Comparison of ENCODE assay signal across 13 cellular contexts in genomic region chr1:211975152-211975941, GRCh38.
DNase-seq lines count a peak whose midpoint lies in the region; ATAC-seq and TF ChIP-seq lines count a peak whose summit lies in the region.
"Had no signal": no experiment of that assay in that cellular context is flagged by ENCODE, and none has a peak within 500 bp of the region (broad histone marks: within the 10 kb centered on the region; RNA-seq: fewer than 3 reads in every experiment).

No MANE protein-coding gene starts in this region.

- no peaks in the 10 kb centered on the region for H3K27me3 Mint-ChIP-seq in mesothelial cell of epicardium (ENCODE audit: low read depth)
- H3K27me3 Mint-ChIP-seq: stimulated activated memory B cell treated with anti-CD40 and anti-IgM and Interleukin-4, amounts not matched to agents 10 μg/mL and 1 μg/mL and 100 μg/mL, for 72 hours had no signal

- peaks cover 0 to 17% (median 0%) of the 10 kb centered on the region in 12 donors for H3K4me1 ChIP-seq in heart left ventricle
- H3K4me1 ChIP-seq in upper lobe of right lung, result peaks cover 7% of the 10 kb centered on the region

- TF ChIP-seq CTCF in heart left ventricle (IDR thresholded peaks at IDR 0.05) (no peak), mesothelial cell of epicardium (IDR thresholded peaks at IDR 0.05; ENCODE audit: unreplicated experiment) (no peak), upper lobe of right lung (IDR thresholded peaks at IDR 0.05) (no peak)

- H3K36me3 Mint-ChIP-seq in mesothelial cell of epicardium, result peaks cover 17% of the 10 kb centered on the region

- no peaks in the 10 kb centered on the region for H3K4me1 Mint-ChIP-seq in mesothelial cell of epicardium

- H3K9me3 ChIP-seq in heart left ventricle (no peaks in the 10 kb centered on the region), upper lobe of right lung (no peaks in the 10 kb centered on the region)

- H3K27me3 ChIP-seq in heart left ventricle (no peaks in the 10 kb centered on the region), upper lobe of right lung (no peaks in the 10 kb centered on the region)

- no peak for TF ChIP-seq POLR2A in heart left ventricle (IDR thresholded peaks at IDR 0.05)

- peak overlapping the region; percentile 1 for H3K27ac Mint-ChIP-seq in mesothelial cell of epicardium
- H3K27ac Mint-ChIP-seq: stimulated activated memory B cell treated with anti-CD40 and anti-IgM and Interleukin-4, amounts not matched to agents 10 μg/mL and 1 μg/mL and 100 μg/mL, for 72 hours had no signal

- intact Hi-C loops in Right ventricle myocardium superior (cut with DNase I) (no loop called here), heart left ventricle (cut with DNase I) (no loop called here), upper lobe of right lung (cut with DNase I) (no loop called here)

- H3K9me3 Mint-ChIP-seq in mesothelial cell of epicardium, result no peaks in the 10 kb centered on the region
- H3K9me3 Mint-ChIP-seq: stimulated activated memory B cell treated with anti-CD40 and anti-IgM and Interleukin-4, amounts not matched to agents 10 μg/mL and 1 μg/mL and 100 μg/mL, for 72 hours had no signal

- no peak overlapping the region for H3K4me3 ChIP-seq in heart left ventricle
- no peak overlapping the region for H3K4me3 ChIP-seq in upper lobe of right lung

- DNase-seq in Right ventricle myocardium superior (no peak), heart left ventricle (no peak), dedifferentiated amniotic fluid mesenchymal stem cell (ENCODE audit: extremely low spot score) (peak; percentile 22), mesothelial cell of epicardium (ENCODE audit: low spot score in 2 of 2, unreplicated experiment in 2 of 2) (no peak), upper lobe of right lung (no peak), NCI-H1694 (lab: John Stamatoyannopoulos, UW) (no peak), AG08395 (ENCODE audit: low spot score) (no peak)
- DNase-seq: activated CD4-positive, alpha-beta T cell treated with anti-CD3 and anti-CD28 coated beads for 1 hour; amniotic stem cell; DMS 273 treated with DMSO at 0.1 percent for 48 hours; NCI-H748 treated with DMSO at 0.1 percent for 48 hours had no signal

- H3K4me3 Mint-ChIP-seq in mesothelial cell of epicardium, result no peak overlapping the region
- H3K4me3 Mint-ChIP-seq: stimulated activated memory B cell treated with anti-CD40 and anti-IgM and Interleukin-4, amounts not matched to agents 10 μg/mL and 1 μg/mL and 100 μg/mL, for 72 hours had no signal

- H3K27ac ChIP-seq in heart left ventricle (peak overlapping the region in 5 of 12 donors; percentile 0 to 63 (median 41)), upper lobe of right lung (peak overlapping the region; percentile 37)

- 66 to 84% (median 74%) methylated on average over 3 of the region's 3 CpGs for WGBS in heart left ventricle, 4 donors

- peak; percentile 56 for ATAC-seq in Right ventricle myocardium superior (ENCODE audit: poor library complexity)
- no peak for ATAC-seq in heart left ventricle
- peak; percentile 10 for ATAC-seq in upper lobe of right lung
- ATAC-seq in HG02763 (IDR thresholded peaks at IDR 0.05; ENCODE audit: unreplicated experiment), result no peak
- ATAC-seq: stimulated activated memory B cell treated with anti-CD40 and anti-IgM and Interleukin-4, amounts not matched to agents 10 μg/mL and 1 μg/mL and 100 μg/mL, for 72 hours had no signal

- H3K36me3 ChIP-seq in heart left ventricle, result peaks cover 0 to 58% (median 41%) of the 10 kb centered on the region in 9 donors
- H3K36me3 ChIP-seq in upper lobe of right lung, result no peaks in the 10 kb centered on the region

Comparison
In these comparisons a context has a peak if more than half of its experiments do, and no peak if none do; other contexts are left out.
1. ATAC-seq: peak in Right ventricle myocardium superior (single experiment) and upper lobe of right lung (single experiment); none in heart left ventricle (0 of 4) and HG02763 (single experiment).